10 cellular contexts compared by ENCODE assay signal in genomic region chrY:7085606-7086005, GRCh38.
DNase-seq lines count a peak whose midpoint lies in the region; ATAC-seq and TF ChIP-seq lines count a peak whose summit lies in the region.
"Had no signal": no experiment of that assay in that cellular context is flagged by ENCODE, and none has a peak within 500 bp of the region (broad histone marks: within the 10 kb centered on the region; RNA-seq: fewer than 3 reads in every experiment).

No MANE protein-coding gene starts in this region.

- ATAC-seq in GM18517 (IDR thresholded peaks at IDR 0.05; ENCODE audit: unreplicated experiment) = no peak
- ATAC-seq: left lung had no signal

- H3K27ac ChIP-seq in neural cell (ENCODE audit: low read length) = no peak overlapping the region
- H3K27ac ChIP-seq: BLaER1 treated with 17β-estradiol and CSF1 and Interleukin-3, amounts not matched to agents 10 nM and 100 nM; left lung had no signal

- H3K4me3 ChIP-seq in neural cell (ENCODE audit: low read length) = no peak overlapping the region
- H3K4me3 ChIP-seq: BLaER1 treated with 17β-estradiol and CSF1 and Interleukin-3, amounts not matched to agents 10 nM and 100 nM; left lung had no signal

- H3K4me2 ChIP-seq in neural cell (ENCODE audit: low read length) = no peak overlapping the region
- H3K4me2 ChIP-seq: BLaER1 treated with 17β-estradiol and CSF1 and Interleukin-3, amounts not matched to agents 10 nM and 100 nM had no signal

- no peaks in the 10 kb centered on the region for H3K9me3 ChIP-seq in neural cell (ENCODE audit: low read length)
- H3K9me3 ChIP-seq: BLaER1 treated with 17β-estradiol and CSF1 and Interleukin-3, amounts not matched to agents 10 nM and 100 nM; left lung had no signal

- TF ChIP-seq CTCF in neural cell (IDR thresholded peaks at IDR 0.05; ENCODE audit: poor library complexity, severe bottlenecking) = peak; percentile 76

- no peaks in the 10 kb centered on the region for H3K79me2 ChIP-seq in neural cell (replicated peaks; ENCODE audit: insufficient read depth, low read length)

- TF ChIP-seq RAD21 in neural cell (conservative IDR thresholded peaks at IDR 0.05) = peak; percentile 75

- no peaks in the 10 kb centered on the region for H3K36me3 ChIP-seq in neural cell (ENCODE audit: insufficient read depth, low read length)
- H3K36me3 ChIP-seq: BLaER1 treated with 17β-estradiol and CSF1 and Interleukin-3, amounts not matched to agents 10 nM and 100 nM; left lung had no signal

- no peaks in the 10 kb centered on the region for H4K20me1 ChIP-seq in neural cell (ENCODE audit: insufficient read depth)
- H4K20me1 ChIP-seq: BLaER1 treated with 17β-estradiol and CSF1 and Interleukin-3, amounts not matched to agents 10 nM and 100 nM had no signal

- no peak for TF ChIP-seq EP300 in neural cell (conservative IDR thresholded peaks at IDR 0.05; ENCODE audit: poor library complexity, severe bottlenecking)

- H2AFZ ChIP-seq in neural cell (ENCODE audit: low read depth, low read length) = no peak overlapping the region

- DNase-seq in activated CD8-positive, alpha-beta memory T cell treated with anti-CD3 and anti-CD28 coated beads, Interleukin-2, amount 50 U/mL, for 24 hours (ENCODE audit: extremely low read depth) = peak; percentile 32
- DNase-seq in activated CD8-positive, alpha-beta memory T cell treated with anti-CD3 and anti-CD28 coated beads, Interleukin-2, amount 50 U/mL, for 4 hours = no peak
- peak; percentile 57 for DNase-seq in NCI-H2196 (lab: John Stamatoyannopoulos, UW; ENCODE audit: unreplicated experiment)
- DNase-seq in activated naive CD8-positive, alpha-beta T cell treated with anti-CD3 and anti-CD28 coated beads, Interleukin-2, amount 50 U/mL, for 16 hours (ENCODE audit: low read depth, low spot score) = peak; percentile 35
- no peak for DNase-seq in NOMO-1 (lab: John Stamatoyannopoulos, UW; ENCODE audit: unreplicated experiment in 2 of 2)
- no peak for DNase-seq in activated gamma-delta T cell (lab: John Stamatoyannopoulos, UW)

- no peaks in the 10 kb centered on the region for H3K27me3 ChIP-seq in neural cell (ENCODE audit: insufficient read depth, low read depth, low read length)
- H3K27me3 ChIP-seq: BLaER1 treated with 17β-estradiol and CSF1 and Interleukin-3, amounts not matched to agents 10 nM and 100 nM; left lung had no signal

- no peaks in the 10 kb centered on the region for H3F3A ChIP-seq in neural cell (ENCODE audit: insufficient read depth, low read length, poor library complexity, severe bottlenecking)

- no peak overlapping the region for H3K9ac ChIP-seq in neural cell (ENCODE audit: low read length)
- H3K9ac ChIP-seq: BLaER1 treated with 17β-estradiol and CSF1 and Interleukin-3, amounts not matched to agents 10 nM and 100 nM had no signal

- H3K9me2 ChIP-seq in neural cell (ENCODE audit: insufficient read depth, low read length) = no peaks in the 10 kb centered on the region

TF ChIP-seq in neural cell, 6 proteins besides CTCF, POLR2A, EP300 and RAD21:
- TF ChIP-seq MXI1 (conservative IDR thresholded peaks at IDR 0.05; ENCODE audit: poor library complexity, severe bottlenecking) = no peak
- no peak for TF ChIP-seq EZH2 (IDR thresholded peaks at IDR 0.05; ENCODE audit: borderline replicate concordance, insufficient read depth, low read length, poor library complexity, severe bottlenecking)
- no peak for TF ChIP-seq TAF1 (IDR thresholded peaks at IDR 0.05; ENCODE audit: low read depth)
- TF ChIP-seq REST (IDR thresholded peaks at IDR 0.05; ENCODE audit: borderline replicate concordance) = no peak
- no peak for TF ChIP-seq POLR2AphosphoS5 (IDR thresholded peaks at IDR 0.05)
- peak; percentile 79 for TF ChIP-seq SMC3 (conservative IDR thresholded peaks at IDR 0.05; ENCODE audit: poor library complexity)

Comparison
In these comparisons a context has a peak if more than half of its experiments do, and no peak if none do; other contexts are left out.
1. DNase-seq: peak in activated CD8-positive, alpha-beta memory T cell treated with anti-CD3 and anti-CD28 coated beads, Interleukin-2, amount 50 U/mL, for 24 hours (single experiment), NCI-H2196 (single experiment) and activated naive CD8-positive, alpha-beta T cell treated with anti-CD3 and anti-CD28 coated beads, Interleukin-2, amount 50 U/mL, for 16 hours (single experiment); none in activated CD8-positive, alpha-beta memory T cell treated with anti-CD3 and anti-CD28 coated beads, Interleukin-2, amount 50 U/mL, for 4 hours (single experiment), NOMO-1 (0 of 2) and activated gamma-delta T cell (single experiment).